8 cellular contexts compared by ENCODE assay signal in genomic region chr4:109574443-109574850, GRCh38. TPM values are rescaled to one million over a fixed set of nuclear protein-coding genes. Genes with fewer than 3 reads are reported as not detected.
DNase-seq lines count a peak whose midpoint lies in the region; ATAC-seq and TF ChIP-seq lines count a peak whose summit lies in the region.

No MANE protein-coding gene starts in this region.

- DNase-seq in DMS53 (lab: John Stamatoyannopoulos, UW) (peak; percentile 59), MV-4-11 (lab: John Stamatoyannopoulos, UW) (peak; percentile 57), left lung (peak in 1 of 2 donors; percentile 53), COLO668 (lab: John Stamatoyannopoulos, UW; ENCODE audit: unreplicated experiment) (no peak), AG20443 (ENCODE audit: low spot score) (no peak)
- DNase-seq in activated naive CD8-positive, alpha-beta T cell treated with anti-CD3 and anti-CD28 coated beads, Interleukin-2, amount 50 U/mL, for 24 hours = no peak

- H3K4me3 Mint-ChIP-seq in activated naive CD8-positive, alpha-beta T cell treated with anti-CD3 and anti-CD28 coated beads, Interleukin-2, amount 50 U/mL, for 24 hours = no peak overlapping the region

- H3K36me3 ChIP-seq in left lung = no peaks in the 10 kb centered on the region

- no peak for ATAC-seq in activated naive CD8-positive, alpha-beta T cell treated with anti-CD3 and anti-CD28 coated beads, Interleukin-2, amount 50 U/mL, for 24 hours
- ATAC-seq in left lung = peak; percentile 96
- ATAC-seq in GM19023 (IDR thresholded peaks at IDR 0.05; ENCODE audit: unreplicated experiment) = no peak
- no peak for ATAC-seq in HG03135 (IDR thresholded peaks at IDR 0.05; ENCODE audit: unreplicated experiment)

- no peaks in the 10 kb centered on the region for H3K27me3 Mint-ChIP-seq in activated naive CD8-positive, alpha-beta T cell treated with anti-CD3 and anti-CD28 coated beads, Interleukin-2, amount 50 U/mL, for 24 hours

- H3K9me3 ChIP-seq in left lung = no peaks in the 10 kb centered on the region

- no peak overlapping the region for H3K27ac ChIP-seq in left lung

- intact Hi-C loops in left lung (cut with DNase I) = no loop called here

- TF ChIP-seq CTCF in left lung (IDR thresholded peaks at IDR 0.05) = no peak

- no peaks in the 10 kb centered on the region for H3K4me1 ChIP-seq in left lung

- H3K27me3 ChIP-seq in left lung = no peaks in the 10 kb centered on the region

- no peak overlapping the region for H3K4me3 ChIP-seq in left lung

- H3K27ac Mint-ChIP-seq in activated naive CD8-positive, alpha-beta T cell treated with anti-CD3 and anti-CD28 coated beads, Interleukin-2, amount 50 U/mL, for 24 hours = peak overlapping the region; percentile 6

- peaks cover 61% of the 10 kb centered on the region for H3K4me1 Mint-ChIP-seq in activated naive CD8-positive, alpha-beta T cell treated with anti-CD3 and anti-CD28 coated beads, Interleukin-2, amount 50 U/mL, for 24 hours

- peaks cover 4% of the 10 kb centered on the region for H3K9me3 Mint-ChIP-seq in activated naive CD8-positive, alpha-beta T cell treated with anti-CD3 and anti-CD28 coated beads, Interleukin-2, amount 50 U/mL, for 24 hours

- H3K36me3 Mint-ChIP-seq in activated naive CD8-positive, alpha-beta T cell treated with anti-CD3 and anti-CD28 coated beads, Interleukin-2, amount 50 U/mL, for 24 hours (ENCODE audit: low read depth) = peaks cover 27% of the 10 kb centered on the region

RNA-seq across cellular contexts. Expression of gene MCUB, which starts 14.4 kb away (rescaled TPM):
- total RNA-seq in left lung = 10 to 100 TPM; 18.8 to 28.2 TPM

Comparison
In these comparisons a context has a peak if more than half of its experiments do, and no peak if none do; other contexts are left out.
1. DNase-seq: peak in DMS53 (single experiment) and MV-4-11 (single experiment); none in activated naive CD8-positive, alpha-beta T cell treated with anti-CD3 and anti-CD28 coated beads, Interleukin-2, amount 50 U/mL, for 24 hours (single experiment), COLO668 (single experiment) and AG20443 (single experiment).